ENCODE assay signal across 28 cellular contexts in the genomic region with DNA sequence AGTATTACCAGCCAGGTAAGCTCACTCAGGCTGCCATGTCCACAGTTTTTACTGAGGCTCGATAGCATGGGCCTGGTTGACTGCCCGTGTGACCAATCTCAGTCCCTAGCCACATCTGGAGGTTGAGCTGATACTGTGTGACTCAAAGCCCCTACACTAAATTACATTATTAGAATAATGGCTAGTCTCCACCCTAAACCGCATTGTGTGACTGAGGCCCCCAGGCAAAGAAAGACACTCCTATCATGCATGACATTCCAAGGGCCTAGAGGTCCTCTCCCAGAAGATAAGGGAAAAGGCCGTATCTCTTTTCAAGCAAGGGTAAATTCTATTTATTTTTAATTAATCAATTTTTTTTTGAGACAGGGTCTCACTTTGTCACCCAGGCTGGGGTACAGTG.
"Had no signal": no experiment of that assay in that cellular context is flagged by ENCODE, and none has a peak within 500 bp of the region (broad histone marks: within the 10 kb centered on the region; RNA-seq: fewer than 3 reads in every experiment).

No MANE protein-coding gene starts in this region.

- H3K27ac ChIP-seq: neural progenitor cell, ovary, parathyroid adenoma, psoas muscle, right lobe of liver, sigmoid colon, suprapubic skin, testis, tibial artery, transverse colon, upper lobe of left lung, vagina had no signal

- DNase-seq: natural killer cell; occipital lobe; ovary; posterior cingulate gyrus; psoas muscle; right cardiac atrium; right lobe of liver; sigmoid colon; small intestine; stimulated activated CD4-positive, alpha-beta T cell treated with anti-CD3 and anti-CD28 coated beads, Interleukin-15, amount 100 ng/mL, for 24 hours; stimulated activated CD4-positive, alpha-beta T cell treated with anti-CD3 and anti-CD28 coated beads, Interleukin-2, amount 100 ng/mL, for 24 hours; stimulated activated CD4-positive, alpha-beta T cell treated with anti-CD3 and anti-CD28 coated beads, Interleukin-2, amount 100 ng/mL, for 48 hours; stimulated activated CD4-positive, alpha-beta T cell treated with anti-CD3 and anti-CD28 coated beads, Interleukin-4, amount 100 ng/mL, for 4 hours; stimulated activated CD8-positive, alpha-beta memory T cell treated with anti-CD3 and anti-CD28 coated beads, Interleukin-4, amount 100 ng/mL, for 48 hours; stimulated activated naive CD4-positive, alpha-beta T cell; stimulated activated naive CD8-positive, alpha-beta T cell treated with anti-CD3 and anti-CD28 coated beads, Interleukin-15, amount 100 ng/mL, for 72 hours; stimulated activated naive CD8-positive, alpha-beta T cell treated with anti-CD3 and anti-CD28 coated beads, Interleukin-15, Interleukin-2, amounts not matched to agents 100 U/mL and 50 U/mL, for 24 hours; substantia nigra; testis; tibial artery; transverse colon; upper lobe of left lung had no signal

- H3K4me1 ChIP-seq: parathyroid adenoma, psoas muscle, right lobe of liver, sigmoid colon, suprapubic skin, testis, tibial artery, transverse colon, upper lobe of left lung, vagina had no signal

- H3K36me3 ChIP-seq: neural progenitor cell, ovary, sigmoid colon, suprapubic skin, tibial artery, transverse colon, upper lobe of left lung, vagina had no signal

- H3K4me3 ChIP-seq: neural progenitor cell, ovary, psoas muscle, right lobe of liver, sigmoid colon, suprapubic skin, testis, tibial artery, transverse colon, upper lobe of left lung, vagina had no signal

- H3K79me2 ChIP-seq: parathyroid adenoma had no signal

- ATAC-seq: natural killer cell; psoas muscle; right cardiac atrium; right lobe of liver; stimulated activated memory B cell treated with anti-CD40 and anti-IgM and Interleukin-4, amounts not matched to agents 10 μg/mL and 1 μg/mL and 100 μg/mL, for 72 hours; stimulated activated naive CD8-positive, alpha-beta T cell treated with anti-CD3 and anti-CD28 coated beads, Interleukin-15, amount 100 ng/mL, for 72 hours; stimulated activated naive CD8-positive, alpha-beta T cell treated with anti-CD3 and anti-CD28 coated beads, Interleukin-15, Interleukin-2, amounts not matched to agents 100 U/mL and 50 U/mL, for 24 hours had no signal

- H3K9ac ChIP-seq: neural progenitor cell, parathyroid adenoma had no signal

- FAIRE-seq: small intestine, urothelium cell line had no signal

- H3K27me3 ChIP-seq: neural progenitor cell, ovary, right lobe of liver, sigmoid colon, testis, transverse colon, upper lobe of left lung, vagina had no signal

- H3K9me3 ChIP-seq: ovary, psoas muscle, right lobe of liver, sigmoid colon, suprapubic skin, testis, tibial artery, transverse colon, upper lobe of left lung, vagina had no signal

- H2AFZ ChIP-seq: neural progenitor cell, parathyroid adenoma had no signal

- H3K4me2 ChIP-seq: neural progenitor cell had no signal
